ENCODE assay signal across 9 cellular contexts in the genomic region with DNA sequence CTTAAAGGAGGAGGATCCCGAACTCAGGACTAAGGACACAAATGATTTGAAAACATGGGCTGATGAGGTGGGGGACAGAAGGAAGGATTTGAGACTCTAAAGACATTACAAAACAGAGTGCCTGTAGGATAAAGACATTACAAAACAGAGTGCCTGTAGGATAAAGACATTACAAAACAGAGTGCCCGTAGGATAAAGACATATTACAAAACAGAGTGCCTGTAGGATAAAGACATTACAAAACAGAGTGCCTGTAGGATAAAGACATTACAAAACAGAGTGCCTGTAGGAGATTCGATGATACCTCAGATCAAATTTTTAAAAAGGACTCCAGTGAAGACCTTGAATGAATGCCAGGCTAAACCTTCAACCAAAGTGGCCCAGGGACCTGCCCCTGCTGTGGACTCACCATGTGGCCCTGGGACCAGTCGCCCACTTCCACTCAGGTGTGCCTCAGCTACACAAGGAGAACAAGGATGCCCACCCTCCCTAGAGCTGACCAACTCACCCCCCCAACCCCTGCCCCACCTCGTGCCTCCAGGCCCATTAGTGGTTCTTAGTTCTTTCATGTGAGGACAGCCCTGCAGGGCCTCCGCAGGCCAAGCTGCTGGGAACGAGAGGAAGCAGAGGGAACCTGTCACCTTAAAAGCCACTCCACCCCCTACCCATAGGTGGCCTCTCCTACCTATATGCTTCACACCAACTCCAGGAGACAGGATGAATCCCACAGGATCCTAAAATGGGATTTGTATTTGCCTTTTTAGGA. TPM values are rescaled to one million over a fixed set of nuclear protein-coding genes. Genes with fewer than 3 reads are reported as not detected.
DNase-seq lines count a peak whose midpoint lies in the region; ATAC-seq, FAIRE-seq and TF ChIP-seq lines count a peak whose summit lies in the region.
"Had no signal": no experiment of that assay in that cellular context is flagged by ENCODE, and none has a peak within 500 bp of the region (broad histone marks: within the 10 kb centered on the region; RNA-seq: fewer than 3 reads in every experiment).

No MANE protein-coding gene starts in this region.

- no peak overlapping the region for H3K4me3 Mint-ChIP-seq in osteocyte (ENCODE audit: unreplicated experiment)

- H3K9me1 ChIP-seq in K562 (ENCODE audit: control insufficient read depth, insufficient read depth, low read length) = no peaks in the 10 kb centered on the region

- H4K20me1 ChIP-seq in DOHH2 (ENCODE audit: control insufficient read depth, insufficient read depth, low read depth, low read length) (no peaks in the 10 kb centered on the region), K562 (replicated peaks; ENCODE audit: control insufficient read depth, insufficient read depth, low read length) (no peaks in the 10 kb centered on the region)

- H3K36me3 ChIP-seq in DOHH2 (ENCODE audit: control insufficient read depth, low read length) = peaks cover 13% of the 10 kb centered on the region
- H3K36me3 ChIP-seq in K562 (ENCODE audit: control insufficient read depth, insufficient read depth, low read length) = peaks cover 15% of the 10 kb centered on the region
- H3K36me3 ChIP-seq: ovary had no signal

- DNase-seq in LNCaP clone FGC (ENCODE audit: low read depth) (no peak), K562 (ENCODE audit: extremely low read depth in 1 of 4, low spot score in 3 of 4) (no peak), osteocyte (ENCODE audit: extremely low spot score, unreplicated experiment) (peak; percentile 40)

- H3F3A ChIP-seq in DOHH2 (ENCODE audit: control insufficient read depth, insufficient read depth) = no peaks in the 10 kb centered on the region

- TF ChIP-seq EP300 in K562 (IDR thresholded peaks at IDR 0.05; ENCODE audit: low read length) = no peak

- in situ Hi-C loops in K562 (cut with MboI) = no loop called here

- peak overlapping the region; percentile 48; the same call in 1 of the 2 replicates for H3K4me2 ChIP-seq in DOHH2 (ENCODE audit: low read length)
- H3K4me2 ChIP-seq in K562 (ENCODE audit: insufficient read depth, low read length) = no peak overlapping the region

- peaks cover 30% of the 10 kb centered on the region for H3K4me1 ChIP-seq in DOHH2 (ENCODE audit: control insufficient read depth, low read length)
- H3K4me1 ChIP-seq in K562 (replicated peaks in 1 of 2; ENCODE audit: control insufficient read depth in 2 of 2, insufficient read depth in 2 of 2, low read length in 2 of 2) = peaks cover 41 to 43% of the 10 kb centered on the region in 2 experiments

- no peak overlapping the region for H2AFZ ChIP-seq in K562 (ENCODE audit: low read depth, low read length)

- TF ChIP-seq POLR2A in K562 (conservative IDR thresholded peaks at IDR 0.05) = no peak

- H3K9me2 ChIP-seq in DOHH2 (replicated peaks; ENCODE audit: control insufficient read depth, low read length) = no peaks in the 10 kb centered on the region

- H3K79me2 ChIP-seq in DOHH2 (ENCODE audit: control insufficient read depth, low read length) = peaks cover 14% of the 10 kb centered on the region
- H3K79me2 ChIP-seq in K562 (ENCODE audit: control insufficient read depth, insufficient read depth, low read length) = peaks cover 6% of the 10 kb centered on the region; the same call in 1 of the 3 replicates

- WGBS in K562 (ENCODE audit: insufficient coverage, low coverage, missing lambda C conversion rate) = 80% methylated on average over 6 of the region's 7 CpGs

- TF ChIP-seq CTCF in DOHH2 (IDR thresholded peaks at IDR 0.05; ENCODE audit: low read depth, low read length, poor library complexity, severe bottlenecking) (no peak), LNCaP clone FGC (IDR thresholded peaks at IDR 0.05; ENCODE audit: control insufficient read depth, extremely low read depth, insufficient read depth) (peak; percentile 23; the same call in 1 of the 2 replicates), K562 (IDR thresholded peaks at IDR 0.05 in 2 of 3, conservative IDR thresholded peaks at IDR 0.05 in 1 of 3; ENCODE audit: insufficient read depth in 2 of 3, low read depth in 1 of 3, low read length in 3 of 3) (peak in 2 of 3 experiments; percentile 14 to 17; a peak in 1 of 6 replicates), osteocyte (IDR thresholded peaks at IDR 0.05) (no peak)

- no peaks in the 10 kb centered on the region for H3K9me3 ChIP-seq in DOHH2 (ENCODE audit: control insufficient read depth, insufficient read depth, low read length)
- H3K9me3 ChIP-seq in K562 (replicated peaks; ENCODE audit: control insufficient read depth, insufficient read depth, low read depth, low read length) = no peaks in the 10 kb centered on the region
- H3K9me3 ChIP-seq: ovary had no signal

- intact Hi-C loops in K562 (cut with micrococcal nuclease) = no loop called here

- peak in 1 of 2 experiments; percentile 21; a peak in 1 of 4 replicates for TF ChIP-seq RAD21 in K562 (CRISPR knock-in tag; conservative IDR thresholded peaks at IDR 0.05 in 1 of 2, IDR thresholded peaks at IDR 0.05 in 1 of 2)

- peaks cover 15% of the 10 kb centered on the region for H3K4me1 Mint-ChIP-seq in osteocyte (ENCODE audit: unreplicated experiment)

- H3K4me3 ChIP-seq in DOHH2 (ENCODE audit: low read length) = no peak overlapping the region
- H3K4me3 ChIP-seq in LNCaP clone FGC (ENCODE audit: low read depth, low read length) = no peak overlapping the region
- H3K4me3 ChIP-seq in K562 = no peak overlapping the region
- H3K4me3 ChIP-seq: ovary had no signal

- H3K9ac ChIP-seq in K562 (ENCODE audit: insufficient read depth in 1 of 2, low read depth in 2 of 2, low read length in 2 of 2) = no peak overlapping the region

- ATAC-seq in K562 = no peak
- ATAC-seq in GM18517 (IDR thresholded peaks at IDR 0.05; ENCODE audit: unreplicated experiment) = no peak
- ATAC-seq in GM19455 (IDR thresholded peaks at IDR 0.05; ENCODE audit: unreplicated experiment) = no peak
- no peak for ATAC-seq in HG02981 (IDR thresholded peaks at IDR 0.05; ENCODE audit: unreplicated experiment)
- ATAC-seq in HG03342 (IDR thresholded peaks at IDR 0.05; ENCODE audit: unreplicated experiment) = no peak

- no peaks in the 10 kb centered on the region for H3K9me3 Mint-ChIP-seq in osteocyte (ENCODE audit: unreplicated experiment)

- H3K27me3 Mint-ChIP-seq in osteocyte (ENCODE audit: unreplicated experiment) = no peaks in the 10 kb centered on the region

- CTCF ChIA-PET in K562 (lab: Yijun Ruan, JAX; ENCODE audit: low intra/inter-chr PET ratio) = no interaction called here

- no peaks in the 10 kb centered on the region for H3K36me3 Mint-ChIP-seq in osteocyte (ENCODE audit: unreplicated experiment)

- no peak for FAIRE-seq in K562 (lab: Jason Lieb, UNC)

- POLR2A ChIA-PET in K562 (lab: Yijun Ruan, JAX) = no interaction called here

- no TSS peak for BruUV-seq in K562 (replicated peaks; lab: Mats Ljungman, UMichigan)

- no peaks in the 10 kb centered on the region for H3K27me3 ChIP-seq in DOHH2 (ENCODE audit: control insufficient read depth, low read length)
- H3K27me3 ChIP-seq in K562 (ENCODE audit: control insufficient read depth in 2 of 2, insufficient read depth in 2 of 2, low read length in 2 of 2) = no peaks in the 10 kb centered on the region
- H3K27me3 ChIP-seq: ovary had no signal

- H3K27ac ChIP-seq in DOHH2 (ENCODE audit: low read depth, low read length) = no peak overlapping the region
- H3K27ac ChIP-seq in K562 (ENCODE audit: extremely low read depth, low read depth, low read length) = no peak overlapping the region

- no peak overlapping the region for H3K27ac Mint-ChIP-seq in osteocyte (ENCODE audit: unreplicated experiment)

TF ChIP-seq in K562, 482 proteins besides CTCF, POLR2A, EP300 and RAD21 (continues in another document):
- TF ChIP-seq, protein P1, sequence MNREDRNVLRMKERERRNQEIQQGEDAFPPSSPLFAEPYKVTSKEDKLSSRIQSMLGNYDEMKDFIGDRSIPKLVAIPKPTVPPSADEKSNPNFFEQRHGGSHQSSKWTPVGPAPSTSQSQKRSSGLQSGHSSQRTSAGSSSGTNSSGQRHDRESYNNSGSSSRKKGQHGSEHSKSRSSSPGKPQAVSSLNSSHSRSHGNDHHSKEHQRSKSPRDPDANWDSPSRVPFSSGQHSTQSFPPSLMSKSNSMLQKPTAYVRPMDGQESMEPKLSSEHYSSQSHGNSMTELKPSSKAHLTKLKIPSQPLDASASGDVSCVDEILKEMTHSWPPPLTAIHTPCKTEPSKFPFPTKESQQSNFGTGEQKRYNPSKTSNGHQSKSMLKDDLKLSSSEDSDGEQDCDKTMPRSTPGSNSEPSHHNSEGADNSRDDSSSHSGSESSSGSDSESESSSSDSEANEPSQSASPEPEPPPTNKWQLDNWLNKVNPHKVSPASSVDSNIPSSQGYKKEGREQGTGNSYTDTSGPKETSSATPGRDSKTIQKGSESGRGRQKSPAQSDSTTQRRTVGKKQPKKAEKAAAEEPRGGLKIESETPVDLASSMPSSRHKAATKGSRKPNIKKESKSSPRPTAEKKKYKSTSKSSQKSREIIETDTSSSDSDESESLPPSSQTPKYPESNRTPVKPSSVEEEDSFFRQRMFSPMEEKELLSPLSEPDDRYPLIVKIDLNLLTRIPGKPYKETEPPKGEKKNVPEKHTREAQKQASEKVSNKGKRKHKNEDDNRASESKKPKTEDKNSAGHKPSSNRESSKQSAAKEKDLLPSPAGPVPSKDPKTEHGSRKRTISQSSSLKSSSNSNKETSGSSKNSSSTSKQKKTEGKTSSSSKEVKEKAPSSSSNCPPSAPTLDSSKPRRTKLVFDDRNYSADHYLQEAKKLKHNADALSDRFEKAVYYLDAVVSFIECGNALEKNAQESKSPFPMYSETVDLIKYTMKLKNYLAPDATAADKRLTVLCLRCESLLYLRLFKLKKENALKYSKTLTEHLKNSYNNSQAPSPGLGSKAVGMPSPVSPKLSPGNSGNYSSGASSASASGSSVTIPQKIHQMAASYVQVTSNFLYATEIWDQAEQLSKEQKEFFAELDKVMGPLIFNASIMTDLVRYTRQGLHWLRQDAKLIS (CRISPR knock-in tag; IDR thresholded peaks at IDR 0.05) = no peak

RNA-seq across cellular contexts. Expression of a gene that starts 59.8 kb away (rescaled TPM):
- total RNA-seq in K562 (2011; cell fraction: chromatin; rRNA removed; ENCODE audit: low replicate concordance) = 17.8 and 19.2 TPM in 2 replicates
- total RNA-seq in K562 (2011; cell fraction: nucleolus; rRNA removed) = 10.1 and 13.8 TPM in 2 replicates
- total RNA-seq in K562 (2011; cell fraction: nucleoplasm; rRNA removed) = 11.7 and 17.1 TPM in 2 replicates
- 14.9 and 17.1 TPM in 2 replicates for total RNA-seq in K562 (2014; rRNA removed)
- total RNA-seq in K562 (2014; rRNA removed; fragmentation: Illumina TruSeq; extraction: Trizol) = 13.5 and 15.2 TPM in 2 replicates
- total RNA-seq in K562 (2015; rRNA removed; fragmentation: Illumina TruSeq; extraction: Trizol) = 12.2 and 13.5 TPM in 2 replicates
- total RNA-seq in K562 (2021) = 13.9 and 18.6 TPM in 2 replicates
- 26.2 and 29.0 TPM in 2 replicates for polyA plus RNA-seq in K562 (2011; rRNA removed)
- polyA plus RNA-seq in K562 (2011; cell fraction: cytosol; rRNA removed) = 19.8 and 19.9 TPM in 2 replicates
- polyA plus RNA-seq in K562 (2011; cell fraction: nucleus; rRNA removed) = 18.5 and 19.8 TPM in 2 replicates
- 20.4 and 27.0 TPM in 2 replicates for polyA plus RNA-seq in K562 (2012)
- polyA plus RNA-seq in K562 (2014; fragmentation: Illumina TruSeq; extraction: Trizol) = 22.0 and 28.0 TPM in 2 replicates
- 1 to 10 TPM; 2.9 to 3.5 TPM for polyA plus RNA-seq in K562 (2014; fragmentation: Nextera tagmentation; extraction: Ambion mirVana)
- polyA plus RNA-seq in K562 (2014; rRNA removed) = 23.4 and 24.7 TPM in 2 replicates
- 15.7 and 16.1 TPM in 2 replicates for polyA minus RNA-seq in K562 (2011; rRNA and poly(A)+ RNA removed)
- polyA minus RNA-seq in K562 (2011; cell fraction: cytosol; rRNA and poly(A)+ RNA removed) = 12.2 and 14.1 TPM in 2 replicates
- polyA minus RNA-seq in K562 (2011; cell fraction: nucleus; rRNA and poly(A)+ RNA removed) = 8.8 and 12.4 TPM in 2 replicates
- 4.5 and 5.9 TPM in 2 replicates for total RNA-seq in osteocyte

Comparison
In these comparisons a context has a peak if more than half of its experiments do, and no peak if none do; other contexts are left out.
1. CTCF ChIP-seq: peak in LNCaP clone FGC (single experiment) and K562 (2 of 3); none in DOHH2 (single experiment) and osteocyte (single experiment).